ENCODE assay signal across 8 cellular contexts in genomic region chr2:201126308-201127127, GRCh38. TPM values are rescaled to one million over a fixed set of nuclear protein-coding genes. Genes with fewer than 3 reads are reported as not detected.
DNase-seq lines count a peak whose midpoint lies in the region; ATAC-seq and TF ChIP-seq lines count a peak whose summit lies in the region.

No MANE protein-coding gene starts in this region.

- TF ChIP-seq CTCF in cardiac muscle cell (IDR thresholded peaks at IDR 0.05; ENCODE audit: low read depth, low read length): no peak
- no peak for TF ChIP-seq CTCF in omental fat pad (IDR thresholded peaks at IDR 0.05)

- intact Hi-C loops in Right ventricle myocardium inferior (cut with DNase I): no loop called here

- H3K9me3 ChIP-seq in cardiac muscle cell (ENCODE audit: low read depth): no peaks in the 10 kb centered on the region
- no peaks in the 10 kb centered on the region for H3K9me3 ChIP-seq in KOPT-K1 (ENCODE audit: insufficient read depth, low read length, poor library complexity, severe bottlenecking)

- no peaks in the 10 kb centered on the region for H3K27me3 ChIP-seq in cardiac muscle cell

- ATAC-seq in Right ventricle myocardium inferior: no peak
- peak; percentile 23 for ATAC-seq in omental fat pad (ENCODE audit: low FRiP score)

- H3K4me1 ChIP-seq in cardiac muscle cell (ENCODE audit: low read depth): peaks cover 12% of the 10 kb centered on the region

- no peak overlapping the region for H3K4me3 ChIP-seq in cardiac muscle cell

- DNase-seq in cardiac muscle cell (ENCODE audit: low read depth in 1 of 2, low spot score in 1 of 2): peak in 1 of 2 donors; percentile 71
- DNase-seq in Right ventricle myocardium inferior (ENCODE audit: missing footprints): no peak
- peak; percentile 83 for DNase-seq in dermis blood vessel endothelial cell
- DNase-seq in omental fat pad (ENCODE audit: low spot score): no peak
- no peak for DNase-seq in H4 (ENCODE audit: low spot score)
- no peak for DNase-seq in COLO668 (lab: John Stamatoyannopoulos, UW; ENCODE audit: unreplicated experiment)
- DNase-seq in medulla oblongata (ENCODE audit: extremely low spot score): no peak

- H3K36me3 ChIP-seq in cardiac muscle cell: no peaks in the 10 kb centered on the region
- no peaks in the 10 kb centered on the region for H3K36me3 ChIP-seq in KOPT-K1 (ENCODE audit: insufficient read depth, low read length)

- peak overlapping the region; percentile 19 for H3K27ac ChIP-seq in cardiac muscle cell
- H3K27ac ChIP-seq in KOPT-K1 (ENCODE audit: low read depth, low read length, poor library complexity, severe bottlenecking): peak overlapping the region; percentile 92

RNA-seq across cellular contexts. Expression of gene CFLAR, which starts 10.6 kb away (rescaled TPM):
- total RNA-seq in cardiac muscle cell: 5.0 and 13.5 TPM in 2 replicates
- 5.1 and 14.2 TPM in 2 replicates for polyA plus RNA-seq in cardiac muscle cell
- total RNA-seq in Right ventricle myocardium inferior: 218 TPM
- 174 and 316 TPM in 2 replicates for total RNA-seq in dermis blood vessel endothelial cell
- total RNA-seq in omental fat pad: 100 to 1,000 TPM; 204 to 455 (median 293) TPM
- 11.1 and 16.9 TPM in 2 replicates for total RNA-seq in H4 (2014; rRNA removed; shearing (Covaris generic))

RNA-seq across cellular contexts. Expression of gene NDUFB3, which starts 54.7 kb away (rescaled TPM):
- 111 and 157 TPM in 2 replicates for total RNA-seq in cardiac muscle cell
- polyA plus RNA-seq in cardiac muscle cell: 333 and 441 TPM in 2 replicates
- total RNA-seq in Right ventricle myocardium inferior: 555 TPM
- total RNA-seq in dermis blood vessel endothelial cell: 82.0 and 92.2 TPM in 2 replicates
- 10 to 100 TPM; 32.4 to 47.9 (median 45.9) TPM for total RNA-seq in omental fat pad
- 136 and 151 TPM in 2 replicates for total RNA-seq in H4 (2014; rRNA removed; shearing (Covaris generic))

RNA-seq across cellular contexts. Expression of gene HYCC2, which starts 55.0 kb away (rescaled TPM):
- total RNA-seq in cardiac muscle cell (3.1 and 7.0 TPM in 2 replicates), Right ventricle myocardium inferior (14.5 TPM), dermis blood vessel endothelial cell (13.6 and 14.2 TPM in 2 replicates), omental fat pad (10 to 100 TPM; 17.1 to 36.9 (median 23.1) TPM)
- polyA plus RNA-seq in cardiac muscle cell: 6.1 and 9.2 TPM in 2 replicates
- 2.2 and 6.1 TPM in 2 replicates for total RNA-seq in H4 (2014; rRNA removed; shearing (Covaris generic))

RNA-seq across cellular contexts. Expression of gene CASP10, which starts 56.4 kb away (rescaled TPM):
- total RNA-seq in cardiac muscle cell: 0.86 and 1.0 TPM in 2 replicates
- 0.45 TPM in 1 of 2 replicates, not detected in the other for polyA plus RNA-seq in cardiac muscle cell
- 6.2 TPM for total RNA-seq in Right ventricle myocardium inferior
- total RNA-seq in dermis blood vessel endothelial cell: 68.7 and 94.8 TPM in 2 replicates
- 10 to 100 TPM; 13.5 to 47.0 (median 15.3) TPM for total RNA-seq in omental fat pad
- 1.0 and 1.2 TPM in 2 replicates for total RNA-seq in H4 (2014; rRNA removed; shearing (Covaris generic))
